1 cellular context compared by ENCODE assay signal in genomic region chr15:23033979-23034378, GRCh38.
TF ChIP-seq lines count a peak whose summit lies in the region.

No MANE protein-coding gene starts in this region.

TF ChIP-seq in HepG2, 621 proteins besides CTCF, POLR2A, EP300 and RAD21:
- TF ChIP-seq ZSCAN21 (CRISPR knock-in tag; IDR thresholded peaks at IDR 0.05; ENCODE audit: borderline replicate concordance) (no peak), CEBPG (CRISPR knock-in tag; IDR thresholded peaks at IDR 0.05) (peak; percentile 21; the same call in 1 of the 2 replicates), TCF7 (IDR thresholded peaks at IDR 0.05; ENCODE audit: low read depth) (peak; percentile 37; the same call in 1 of the 2 replicates)
TF ChIP-seq in HepG2: peak in this region for 2.
